In genomic region chr5:33311893-33312292, GRCh38 we compare ENCODE assay signal across 9 cellular contexts.
DNase-seq lines count a peak whose midpoint lies in the region; ATAC-seq and TF ChIP-seq lines count a peak whose summit lies in the region.
"Had no signal": no experiment of that assay in that cellular context is flagged by ENCODE, and none has a peak within 500 bp of the region (broad histone marks: within the 10 kb centered on the region; RNA-seq: fewer than 3 reads in every experiment).

No MANE protein-coding gene starts in this region.

- H3K27ac ChIP-seq in SK-N-SH (ENCODE audit: low read depth in 2 of 2, low read length in 1 of 2) (peak overlapping the region; percentile 44 to 100; a peak in 3 of 4 replicates), ascending aorta (no peak overlapping the region), substantia nigra (ENCODE audit: low read depth, low read length, poor library complexity, severe bottlenecking) (no peak overlapping the region)

- ATAC-seq in GM21515 (IDR thresholded peaks at IDR 0.05; ENCODE audit: unreplicated experiment), result no peak
- ATAC-seq: natural killer cell had no signal

- H3K4me3 ChIP-seq in SK-N-SH (ENCODE audit: low read depth in 2 of 2, low read length in 1 of 2), result no peak overlapping the region
- no peak overlapping the region for H3K4me3 ChIP-seq in fibroblast of mammary gland (ENCODE audit: control insufficient read depth, low read depth, low read length)
- H3K4me3 ChIP-seq in ascending aorta, result no peak overlapping the region

- TF ChIP-seq EP300 in SK-N-SH (IDR thresholded peaks at IDR 0.05; ENCODE audit: borderline replicate concordance in 1 of 2, low read depth in 1 of 2, low read length in 1 of 2), result peak; percentile 85 to 99

- H3K27me3 ChIP-seq in SK-N-SH (ENCODE audit: insufficient read depth) (no peaks in the 10 kb centered on the region), ascending aorta (no peaks in the 10 kb centered on the region)

- CTCF ChIA-PET in SK-N-SH (lab: Yijun Ruan, JAX), result no interaction called here

- intact Hi-C loops in ascending aorta (cut with DNase I), result no loop called here

- DNase-seq in HCEC 1CT, result peak; percentile 99
- DNase-seq in SK-N-SH, result no peak
- peak; percentile 100 for DNase-seq in fibroblast of mammary gland (ENCODE audit: low read depth)
- peak; percentile 95 for DNase-seq in stromal cell of bone marrow (ENCODE audit: low read depth)
- no peak for DNase-seq in ascending aorta (ENCODE audit: low spot score in 2 of 2)
- DNase-seq in substantia nigra (lab: John Stamatoyannopoulos, UW), result no peak
- DNase-seq: natural killer cell, NCI-H2029 treated with DMSO at 0.1 percent for 48 hours had no signal

- H3K4me2 ChIP-seq in SK-N-SH, result peak overlapping the region; percentile 30; the same call in 1 of the 2 replicates

- no peak for TF ChIP-seq CTCF in SK-N-SH (IDR thresholded peaks at IDR 0.05)
- no peak for TF ChIP-seq CTCF in fibroblast of mammary gland (conservative IDR thresholded peaks at IDR 0.05; ENCODE audit: control insufficient read depth, insufficient read depth, low read depth, low read length)
- TF ChIP-seq CTCF in ascending aorta (IDR thresholded peaks at IDR 0.05), result no peak

- peak overlapping the region; percentile 73 for H3K9ac ChIP-seq in SK-N-SH

- TF ChIP-seq RAD21 in SK-N-SH (IDR thresholded peaks at IDR 0.05; ENCODE audit: low read length), result no peak

- H3K4me1 ChIP-seq in SK-N-SH (ENCODE audit: control insufficient read depth in 1 of 2, insufficient read depth in 2 of 2, low read depth in 1 of 2, low read length in 1 of 2) (peaks cover 0 to 43% of the 10 kb centered on the region in 2 experiments; a peak in 3 of 4 replicates), ascending aorta (peaks cover 0 to 5% of the 10 kb centered on the region in 2 donors)

- no peak overlapping the region for H2AFZ ChIP-seq in SK-N-SH (ENCODE audit: low read depth)

- H3K36me3 ChIP-seq in SK-N-SH (replicated peaks in 1 of 2; ENCODE audit: control insufficient read depth in 1 of 2, insufficient read depth in 2 of 2, low read length in 1 of 2) (no peaks in the 10 kb centered on the region), ascending aorta (no peaks in the 10 kb centered on the region)

- no peaks in the 10 kb centered on the region for H4K20me1 ChIP-seq in SK-N-SH (ENCODE audit: insufficient read depth)

- peaks cover 69% of the 10 kb centered on the region for H3F3A ChIP-seq in SK-N-SH (replicated peaks; ENCODE audit: insufficient read depth)

- POLR2A ChIA-PET in SK-N-SH (lab: Yijun Ruan, JAX), result no interaction called here

- no peaks in the 10 kb centered on the region for H3K79me2 ChIP-seq in SK-N-SH (ENCODE audit: insufficient read depth)

- H3K9me2 ChIP-seq in SK-N-SH, result no peaks in the 10 kb centered on the region

- H3K9me3 ChIP-seq in SK-N-SH (no peaks in the 10 kb centered on the region), ascending aorta (no peaks in the 10 kb centered on the region)

TF ChIP-seq in SK-N-SH, 30 proteins besides CTCF, POLR2A, EP300 and RAD21:
- TF ChIP-seq PBX3 (IDR thresholded peaks at IDR 0.05) (peak; percentile 97), JUND (IDR thresholded peaks at IDR 0.05) (peak; percentile 96), REST (IDR thresholded peaks at IDR 0.05; ENCODE audit: low read depth, low read length) (0 out of 2 replicates have a peak, but pooled peaks have one; percentile 15), FOSL2 (IDR thresholded peaks at IDR 0.05; ENCODE audit: borderline replicate concordance, low read depth) (peak; percentile 98), GATA2 (CRISPR knock-in tag; IDR thresholded peaks at IDR 0.05) (no peak), SMC3 (IDR thresholded peaks at IDR 0.05; ENCODE audit: low read depth, low read length) (no peak), POLR2AphosphoS5 (IDR thresholded peaks at IDR 0.05; ENCODE audit: low read depth, low read length) (peak; percentile 92; the same call in 1 of the 2 replicates), ZBTB33 (IDR thresholded peaks at IDR 0.05; ENCODE audit: borderline replicate concordance, low read depth) (peak; percentile 41; the same call in 1 of the 2 replicates), NFIC (IDR thresholded peaks at IDR 0.05; ENCODE audit: borderline replicate concordance) (peak; percentile 95), MEF2A (IDR thresholded peaks at IDR 0.05; ENCODE audit: borderline replicate concordance, low read depth) (peak; percentile 74), RXRA (IDR thresholded peaks at IDR 0.05; ENCODE audit: borderline replicate concordance, low read depth) (peak; percentile 77; the same call in 1 of the 2 replicates), FOXM1 (IDR thresholded peaks at IDR 0.05; ENCODE audit: low read depth) (peak; percentile 96), YY1 (IDR thresholded peaks at IDR 0.05; ENCODE audit: low read depth) (peak; percentile 81; the same call in 1 of the 2 replicates), SIN3A (IDR thresholded peaks at IDR 0.05; ENCODE audit: borderline replicate concordance, low read depth, low read length) (peak; percentile 39; the same call in 1 of the 2 replicates), TEAD4 (IDR thresholded peaks at IDR 0.05; ENCODE audit: borderline replicate concordance, insufficient read depth) (peak; percentile 96), TAF1 (IDR thresholded peaks at IDR 0.05; ENCODE audit: borderline replicate concordance, low read depth, low read length) (0 out of 2 replicates have a peak, but pooled peaks have one; percentile 47), USF2 (IDR thresholded peaks at IDR 0.05; ENCODE audit: borderline replicate concordance, low read depth, low read length) (no peak), RCOR1 (IDR thresholded peaks at IDR 0.05; ENCODE audit: low read length) (no peak), TCF12 (IDR thresholded peaks at IDR 0.05) (peak; percentile 98)

Comparison
In these comparisons a context has a peak if more than half of its experiments do, and no peak if none do; other contexts are left out.
1. DNase-seq: peak in HCEC 1CT (single experiment), fibroblast of mammary gland (single experiment) and stromal cell of bone marrow (single experiment); none in SK-N-SH (single experiment), ascending aorta (0 of 2) and substantia nigra (0 of 49).
2. H3K27ac ChIP-seq: peak in SK-N-SH (2 of 2); none in ascending aorta (0 of 2) and substantia nigra (single experiment).